In the genomic region with DNA sequence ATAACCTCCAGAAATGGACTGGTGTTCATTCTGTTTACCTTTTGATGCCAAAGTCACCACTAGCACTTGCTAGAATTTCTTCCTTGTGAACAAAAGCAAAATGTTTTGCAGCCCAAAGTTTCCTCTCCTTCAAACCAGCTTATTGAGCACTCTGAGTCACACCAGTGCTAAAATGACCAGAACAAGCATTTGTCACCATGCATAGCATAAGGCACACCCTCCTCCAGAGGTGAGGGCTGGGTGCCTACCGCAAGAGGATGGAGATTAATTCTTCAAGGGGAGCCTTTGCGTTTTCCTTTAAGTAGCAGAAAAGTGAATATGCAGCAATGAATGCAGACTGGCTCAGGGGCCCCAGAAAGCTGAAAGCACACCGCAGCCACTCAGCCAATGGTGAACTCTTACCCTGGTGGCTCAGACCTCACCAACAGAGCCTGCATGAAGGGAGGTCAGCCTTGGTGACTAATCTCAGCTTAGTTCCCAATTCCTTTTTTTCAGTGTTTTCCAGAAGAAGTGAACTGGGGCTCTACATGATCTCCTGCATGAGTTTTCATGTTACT, we compare ENCODE assay signal across 30 cellular contexts.
"Had no signal": no experiment of that assay in that cellular context is flagged by ENCODE, and none has a peak within 500 bp of the region (broad histone marks: within the 10 kb centered on the region; RNA-seq: fewer than 3 reads in every experiment).

No MANE protein-coding gene starts in this region.

- H3K4me1 ChIP-seq: adrenal gland, body of pancreas, breast epithelium, Peyer's patch had no signal

- H3K4me2 ChIP-seq: KMS-11 had no signal

- H3K27me3 ChIP-seq: adrenal gland, body of pancreas, breast epithelium, Peyer's patch had no signal

- H3K36me3 Mint-ChIP-seq: activated naive CD4-positive, alpha-beta T cell treated with anti-CD3 and anti-CD28 coated beads, Interleukin-2, amount 50 U/mL, for 72 hours had no signal

- H3K27me3 Mint-ChIP-seq: activated CD4-positive, alpha-beta T cell treated with anti-CD3 and anti-CD28 coated beads for 36 hours; activated CD4-positive, alpha-beta T cell treated with anti-CD3 and anti-CD28 coated beads, Interleukin-2, amount 10 ng/mL, durations not matched to agents 7 days and 5 days had no signal

- DNase-seq: activated CD4-positive, alpha-beta T cell treated with anti-CD3 and anti-CD28 coated beads for 36 hours; activated CD4-positive, alpha-beta T cell treated with anti-CD3 and anti-CD28 coated beads, Interleukin-2, amount 10 ng/mL, durations not matched to agents 7 days and 5 days; activated CD4-positive, alpha-beta T cell treated with anti-CD3 and anti-CD28 coated beads, Interleukin-2, amount 50 U/mL, for 48 hours; activated CD8-positive, alpha-beta T cell treated with anti-CD3 and anti-CD28 coated beads, Interleukin-2, amount 10 ng/mL, durations not matched to agents 7 days and 5 days; activated gamma-delta T cell treated with Interleukin-2 at 50 U/mL for 16 hours; activated naive CD4-positive, alpha-beta T cell treated with anti-CD3 and anti-CD28 coated beads for 36 hours; activated T-cell treated with anti-CD3 and anti-CD28 coated beads, Interleukin-2, amount 50 U/mL, for 4 hours; adrenal gland; body of pancreas; caudate nucleus; cerebellar nuclear complex; NCI-H1092 treated with DMSO at 0.1 percent for 48 hours; NCI-H2081; NCI-H226; NCI-H524 treated with DMSO at 0.1 percent for 48 hours; NK-92 treated with Interleukin-12 subunit alpha and Interleukin-12 subunit beta, amount 100 ng/mL, for 24 hours; OCI-M1; Peyer's patch; SIG-M5; SW 1271; T-helper 1 cell; T-helper 2 cell; T-helper 9 cell had no signal

- H3K4me3 ChIP-seq: adrenal gland, body of pancreas, breast epithelium, Peyer's patch had no signal

- H3K27ac Mint-ChIP-seq: activated CD4-positive, alpha-beta T cell treated with anti-CD3 and anti-CD28 coated beads for 36 hours; activated CD4-positive, alpha-beta T cell treated with anti-CD3 and anti-CD28 coated beads, Interleukin-2, amount 10 ng/mL, durations not matched to agents 7 days and 5 days; activated CD8-positive, alpha-beta T cell treated with anti-CD3 and anti-CD28 coated beads, Interleukin-2, amount 10 ng/mL, durations not matched to agents 7 days and 5 days; activated naive CD4-positive, alpha-beta T cell treated with anti-CD3 and anti-CD28 coated beads for 36 hours; activated naive CD4-positive, alpha-beta T cell treated with anti-CD3 and anti-CD28 coated beads, Interleukin-2, amount 50 U/mL, for 72 hours; activated T-helper 1 cell treated with anti-CD3 and anti-CD28 coated beads, Interleukin-12 subunit alpha, Interleukin-12 subunit beta, Interleukin-2, Interleukin-4 antibody, amounts not matched to agents 30 ng/mL and 10 ng/mL and 1 ng/mL, durations not matched to agents 14 hours and 24 hours and 36 hours had no signal

- H3K36me3 ChIP-seq: adrenal gland, breast epithelium, Peyer's patch had no signal

- H3K4me1 Mint-ChIP-seq: activated CD4-positive, alpha-beta T cell treated with anti-CD3 and anti-CD28 coated beads for 36 hours; activated CD4-positive, alpha-beta T cell treated with anti-CD3 and anti-CD28 coated beads, Interleukin-2, amount 10 ng/mL, durations not matched to agents 7 days and 5 days had no signal

- H3K9me3 ChIP-seq: adrenal gland, body of pancreas, breast epithelium, Peyer's patch had no signal

- ATAC-seq: activated CD4-positive, alpha-beta T cell treated with anti-CD3 and anti-CD28 coated beads for 36 hours; activated CD4-positive, CD25-positive, alpha-beta regulatory T cell treated with anti-CD3 and anti-CD28 coated beads, Interleukin-2, amount 50 U/mL, for 24 hours; activated CD8-positive, alpha-beta T cell treated with anti-CD3 and anti-CD28 coated beads, Interleukin-2, amount 10 ng/mL, durations not matched to agents 7 days and 5 days; activated naive CD4-positive, alpha-beta T cell treated with anti-CD3 and anti-CD28 coated beads, Interleukin-2, amount 50 U/mL, for 72 hours; activated T-cell treated with anti-CD3 and anti-CD28 coated beads, Interleukin-2, amount 50 U/mL, for 4 hours; body of pancreas; Right ventricle myocardium inferior had no signal

- H3K9me3 Mint-ChIP-seq: activated CD4-positive, alpha-beta T cell treated with anti-CD3 and anti-CD28 coated beads, Interleukin-2, amount 10 ng/mL, durations not matched to agents 7 days and 5 days had no signal

- H3K9ac ChIP-seq: KMS-11 had no signal

- H3K27ac ChIP-seq: adrenal gland, body of pancreas, breast epithelium, KMS-11, Peyer's patch, RWPE1 had no signal

- H3K4me3 Mint-ChIP-seq: activated CD4-positive, alpha-beta T cell treated with anti-CD3 and anti-CD28 coated beads for 36 hours; activated CD4-positive, alpha-beta T cell treated with anti-CD3 and anti-CD28 coated beads, Interleukin-2, amount 10 ng/mL, durations not matched to agents 7 days and 5 days; activated CD8-positive, alpha-beta T cell treated with anti-CD3 and anti-CD28 coated beads, Interleukin-2, amount 10 ng/mL, durations not matched to agents 7 days and 5 days; activated naive CD4-positive, alpha-beta T cell treated with anti-CD3 and anti-CD28 coated beads for 36 hours; activated T-cell treated with anti-CD3 and anti-CD28 coated beads, Interleukin-2, amount 50 U/mL, for 4 hours; activated T-helper 1 cell treated with anti-CD3 and anti-CD28 coated beads, Interleukin-12 subunit alpha, Interleukin-12 subunit beta, Interleukin-2, Interleukin-4 antibody, amounts not matched to agents 30 ng/mL and 10 ng/mL and 1 ng/mL, durations not matched to agents 14 hours and 24 hours and 36 hours had no signal
